19 cellular contexts compared by ENCODE assay signal in the genomic region with DNA sequence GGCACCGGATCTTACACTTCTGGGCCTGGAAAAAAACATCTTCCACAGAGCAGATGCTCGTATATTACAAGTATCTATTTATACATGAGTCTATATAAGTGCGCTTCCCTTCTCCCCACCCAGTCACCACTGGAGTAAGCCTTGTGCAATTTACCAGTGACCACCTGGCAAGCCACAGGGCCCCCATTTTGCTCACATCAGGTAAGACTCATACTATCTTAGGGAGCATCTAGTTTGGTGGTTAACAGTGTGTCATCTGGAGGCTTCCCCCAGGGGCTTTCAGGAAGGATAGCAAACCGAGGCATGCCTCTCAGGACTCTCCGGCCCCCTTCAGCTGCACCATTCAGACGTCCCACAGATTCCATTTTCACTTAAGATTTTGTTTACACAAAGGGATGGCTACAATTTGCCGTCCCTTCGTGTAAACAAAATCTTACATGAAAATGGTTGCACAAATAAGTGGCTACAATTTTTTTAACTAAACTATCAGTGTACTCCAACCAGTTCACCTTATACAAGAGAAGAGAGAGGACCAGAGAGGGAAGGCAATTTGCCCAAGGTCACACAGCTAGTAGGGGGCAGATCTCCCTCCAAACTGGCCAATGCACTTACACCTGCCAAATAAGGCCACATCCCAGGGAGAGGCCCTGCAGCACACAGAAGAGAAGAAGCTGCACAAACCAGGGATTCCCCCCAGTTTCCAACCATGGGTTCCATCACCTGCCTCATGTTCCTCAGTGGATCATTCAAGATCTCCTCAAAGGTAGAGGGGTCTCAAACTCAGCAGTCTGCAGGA.
"Had no signal": no experiment of that assay in that cellular context is flagged by ENCODE, and none has a peak within 500 bp of the region (broad histone marks: within the 10 kb centered on the region; RNA-seq: fewer than 3 reads in every experiment).

No MANE protein-coding gene starts in this region.

- H3K4me3 ChIP-seq: adrenal gland, colonic mucosa, gastroesophageal sphincter, left lung, transverse colon had no signal

- H3K4me1 ChIP-seq: adrenal gland, gastroesophageal sphincter had no signal

- H3K9me3 ChIP-seq: adrenal gland, colonic mucosa, left lung, transverse colon had no signal

- H3K27ac ChIP-seq: adrenal gland, colonic mucosa, gastroesophageal sphincter, left lung had no signal

- DNase-seq: activated CD4-positive, alpha-beta T cell treated with anti-CD3 and anti-CD28 coated beads, Interleukin-2, amount 10 ng/mL, durations not matched to agents 24 days and 14 days; activated CD4-positive, CD25-positive, alpha-beta regulatory T cell; activated CD8-positive, alpha-beta memory T cell treated with anti-CD3 and anti-CD28 coated beads, Interleukin-2, amount 50 U/mL, for 4 hours; activated CD8-positive, alpha-beta T cell treated with anti-CD3 and anti-CD28 coated beads, Interleukin-2, amount 10 ng/mL, durations not matched to agents 7 days and 5 days; activated effector memory CD4-positive, alpha-beta T cell treated with anti-CD3 and anti-CD28 coated beads, Interleukin-2, amount 50 U/mL, for 16 hours; activated T-cell treated with anti-CD3 and anti-CD28 coated beads, Interleukin-2, amount 50 U/mL, for 48 hours; adrenal gland; colonic mucosa; effector CD4-positive, alpha-beta T cell; hippocampal formation; kidney; left lung; natural killer cell; posterior cingulate gyrus; stimulated activated CD4-positive, alpha-beta T cell treated with anti-CD3 and anti-CD28 coated beads, Interleukin-15, amount 100 ng/mL, for 24 hours; stimulated activated CD4-positive, alpha-beta T cell treated with anti-CD3 and anti-CD28 coated beads, Interleukin-4, amount 100 ng/mL, for 1 hour; stimulated activated naive CD4-positive, alpha-beta T cell treated with Interleukin-2 at 50 U/mL for 16 hours; transverse colon had no signal

- H3K27me3 ChIP-seq: adrenal gland, colonic mucosa, left lung, transverse colon had no signal

- ATAC-seq: activated CD8-positive, alpha-beta T cell treated with anti-CD3 and anti-CD28 coated beads, Interleukin-2, amount 10 ng/mL, durations not matched to agents 7 days and 5 days; gastroesophageal sphincter; left lung; natural killer cell had no signal

- H3K36me3 ChIP-seq: adrenal gland, colonic mucosa, gastroesophageal sphincter, left lung, transverse colon had no signal
